ENCODE assay signal across 8 cellular contexts in the genomic region with DNA sequence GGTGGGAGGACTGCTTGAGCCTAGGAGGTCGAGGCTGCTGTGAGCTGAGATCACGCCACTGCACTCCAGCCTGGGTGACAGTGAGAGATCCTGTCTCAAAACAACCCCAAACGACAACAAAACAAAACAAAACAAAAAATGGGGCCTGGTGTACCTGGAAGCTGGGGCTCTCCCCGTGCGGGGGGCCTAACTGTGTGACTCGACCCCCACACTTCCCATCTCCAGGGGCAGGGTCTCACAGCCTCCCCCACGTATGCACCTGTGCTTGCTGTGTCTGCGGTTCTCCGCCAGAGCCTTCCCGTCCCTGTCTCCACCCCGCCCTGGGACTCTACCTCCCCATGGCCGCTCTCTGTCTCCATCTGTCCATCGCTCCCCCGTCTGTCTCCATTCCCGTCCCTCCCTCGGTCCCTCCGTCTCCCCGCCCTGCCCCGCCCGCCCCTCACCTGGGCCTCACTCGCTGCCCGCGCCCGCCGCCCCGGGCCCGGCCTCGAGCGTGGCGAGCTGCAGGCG. TPM values are rescaled to one million over a fixed set of nuclear protein-coding genes. Genes with fewer than 3 reads are reported as not detected.
DNase-seq lines count a peak whose midpoint lies in the region; ATAC-seq and TF ChIP-seq lines count a peak whose summit lies in the region.

No MANE protein-coding gene starts in this region.

- TF ChIP-seq POLR2A in Raji (IDR thresholded peaks at IDR 0.05; ENCODE audit: insufficient read depth, low read depth, low read length): peak; percentile 41
- no peak for TF ChIP-seq POLR2A in esophagus muscularis mucosa (IDR thresholded peaks at IDR 0.05; ENCODE audit: low read depth)

- H3K9me3 ChIP-seq in HAP-1 (no peaks in the 10 kb centered on the region; the same call in 1 of the 2 replicates), esophagus muscularis mucosa (no peaks in the 10 kb centered on the region)

- peak in 1 of 2 experiments; percentile 51 for DNase-seq in HAP-1 (ENCODE audit: low spot score in 2 of 2)
- DNase-seq in esophagus muscularis mucosa (ENCODE audit: extremely low spot score): no peak
- DNase-seq in cerebellum (ENCODE audit: low spot score): no peak

- H3K36me3 ChIP-seq in HAP-1 (replicated peaks) (peaks cover 25% of the 10 kb centered on the region), esophagus muscularis mucosa (peaks cover 8 to 20% (median 16%) of the 10 kb centered on the region in 4 donors)

- H3K27me3 ChIP-seq in HAP-1 (ENCODE audit: low read depth) (no peaks in the 10 kb centered on the region), esophagus muscularis mucosa (no peaks in the 10 kb centered on the region)

- ATAC-seq in HG03097 (IDR thresholded peaks at IDR 0.05; ENCODE audit: low FRiP score, unreplicated experiment) (no peak), GM21381 (IDR thresholded peaks at IDR 0.05; ENCODE audit: unreplicated experiment) (no peak), HG03095 (IDR thresholded peaks at IDR 0.05; ENCODE audit: unreplicated experiment) (no peak)

- no peak for TF ChIP-seq EP300 in esophagus muscularis mucosa (IDR thresholded peaks at IDR 0.05)

- H3K4me3 ChIP-seq in HAP-1: peak overlapping the region; percentile 26
- peak overlapping the region; percentile 71 to 87 (median 77) for H3K4me3 ChIP-seq in esophagus muscularis mucosa
- H3K4me3 ChIP-seq in skin epidermis: peak overlapping the region; percentile 29 to 98 (median 75)

- intact Hi-C loops in esophagus muscularis mucosa (cut with DNase I): loop anchor here (5.0 kb wide), 2 partner anchors 41 to 81 kb away; no protein-coding TSS in a partner anchor

- peak overlapping the region; percentile 81 to 91 (median 89) for H3K27ac ChIP-seq in esophagus muscularis mucosa (replicated peaks in 1 of 4)
- peak overlapping the region in 15 of 21 experiments; percentile 4 to 92 (median 59) for H3K27ac ChIP-seq in skin epidermis

- in situ Hi-C loops in HAP-1 (cut with MboI; ENCODE audit: low sequenced_read_pairs): loop anchor here (10.0 kb wide), 1 partner anchor 79 kb away; no protein-coding TSS in a partner anchor

- no peak for TF ChIP-seq CTCF in esophagus muscularis mucosa (IDR thresholded peaks at IDR 0.05)

- peaks cover 26% of the 10 kb centered on the region for H3K4me1 ChIP-seq in HAP-1
- H3K4me1 ChIP-seq in esophagus muscularis mucosa: peaks cover 36 to 43% (median 40%) of the 10 kb centered on the region in 4 donors

- 12% methylated on average over 31 of the region's 31 CpGs for WGBS in esophagus muscularis mucosa

RNA-seq across cellular contexts. Expression of gene TMEM238, which starts 0.8 kb away (rescaled TPM):
- total RNA-seq in esophagus muscularis mucosa: 1 to 10 TPM in 2 of 4 donors, under 1 TPM in 2; 0.83 to 7.5 (median 1.00) TPM
- total RNA-seq in cerebellum: 0.27 TPM

RNA-seq across cellular contexts. Expression of gene RPL28, which starts 2.4 kb away (rescaled TPM):
- total RNA-seq in esophagus muscularis mucosa (100 to 1,000 TPM; 263 to 419 (median 369) TPM), cerebellum (105 TPM)

RNA-seq across cellular contexts. Expression of gene TMEM190, which starts 6.7 kb away (rescaled TPM):
- total RNA-seq in esophagus muscularis mucosa (not detected), cerebellum (not detected)

RNA-seq across cellular contexts. Expression of gene IL11, which starts 13.1 kb away (rescaled TPM):
- total RNA-seq in esophagus muscularis mucosa (under 1 TPM in 2 of 4 donors, not detected in 2; 0.33 to 0.34 TPM), cerebellum (0.27 TPM)

RNA-seq across cellular contexts. Expression of gene GARIN5B, which starts 20.3 kb away (rescaled TPM):
- total RNA-seq in esophagus muscularis mucosa (not detected), cerebellum (not detected)

Comparison
In these comparisons a context has a peak if more than half of its experiments do, and no peak if none do; other contexts are left out.
1. H3K4me3 ChIP-seq: peak in every context shown above with its lines; median percentile 77 in esophagus muscularis mucosa; 75 in skin epidermis; 26 in HAP-1.